ENCODE assay signal across 10 cellular contexts in genomic region chr12:6936378-6936638, GRCh38. TPM values are rescaled to one million over a fixed set of nuclear protein-coding genes. Genes with fewer than 3 reads are reported as not detected.
DNase-seq lines count a peak whose midpoint lies in the region; ATAC-seq and TF ChIP-seq lines count a peak whose summit lies in the region.
"Had no signal": no experiment of that assay in that cellular context is flagged by ENCODE, and none has a peak within 500 bp of the region (broad histone marks: within the 10 kb centered on the region; RNA-seq: fewer than 3 reads in every experiment).

No MANE protein-coding gene starts in this region.

- no peak overlapping the region for H4K91ac ChIP-seq in H9 (ENCODE audit: insufficient read length, low read depth, low read length)

- H3K27me3 ChIP-seq in H9 (ENCODE audit: insufficient read depth, low read length), result no peaks in the 10 kb centered on the region

- H3K4me1 Mint-ChIP-seq in H9 (peaks cover 14 to 30% of the 10 kb centered on the region in 2 experiments), nephron (peaks cover 47% of the 10 kb centered on the region)
- peaks cover 57% of the 10 kb centered on the region for H3K4me1 Mint-ChIP-seq in activated naive CD8-positive, alpha-beta T cell (ENCODE audit: low read depth)

- no CpG with 5 or more reads among the region's 1 CpG for WGBS in H9 (ENCODE audit: extremely low coverage, insufficient read length, low lambda C conversion rate)

- no peak overlapping the region for H2BK5ac ChIP-seq in H9 (ENCODE audit: insufficient read length, low read length)

- H3K23ac ChIP-seq in H9 (ENCODE audit: insufficient read length, low read depth, low read length), result no peak overlapping the region

- H3K27ac Mint-ChIP-seq in H9 (peak overlapping the region; percentile 10 to 96 (median 81); a peak in 6 of 7 replicates), nephron (peak overlapping the region; percentile 74 to 88 (median 81))
- peak overlapping the region; percentile 96 for H3K27ac Mint-ChIP-seq in activated naive CD8-positive, alpha-beta T cell

- H2BK15ac ChIP-seq in H9 (ENCODE audit: low read depth, low read length), result no peak overlapping the region

- peaks cover 7% of the 10 kb centered on the region for H3K23me2 ChIP-seq in H9 (ENCODE audit: insufficient read length, low read depth, low read length, poor library complexity, severe bottlenecking)

- H4K5ac ChIP-seq in H9 (ENCODE audit: insufficient read length, low read depth, low read length), result no peak overlapping the region

- no peak overlapping the region for H3K18ac ChIP-seq in H9 (ENCODE audit: insufficient read length, low read depth, low read length)

- no peaks in the 10 kb centered on the region for H3K9me3 ChIP-seq in H9 (ENCODE audit: control insufficient read depth, low read depth, low read length)

- no peak overlapping the region for H2BK12ac ChIP-seq in H9 (ENCODE audit: insufficient read length, low read depth, low read length)

- H2BK20ac ChIP-seq in H9 (ENCODE audit: low read depth, low read length, poor library complexity, severe bottlenecking), result no peak overlapping the region

- no peak for TF ChIP-seq CTCF in C4-2B (conservative IDR thresholded peaks at IDR 0.05)
- no peak for TF ChIP-seq CTCF in H9 (conservative IDR thresholded peaks at IDR 0.05)
- no peak for TF ChIP-seq CTCF in nephron (IDR thresholded peaks at IDR 0.05; ENCODE audit: unreplicated experiment in 3 of 3)

- H2AK5ac ChIP-seq in H9 (ENCODE audit: insufficient read length, low read length), result no peak overlapping the region

- H3K36me3 Mint-ChIP-seq in H9 (ENCODE audit: insufficient read depth in 1 of 3, low read depth in 3 of 3) (peaks cover 32 to 80% (median 57%) of the 10 kb centered on the region in 3 experiments), nephron (ENCODE audit: low read depth) (peaks cover 66% of the 10 kb centered on the region)
- H3K36me3 Mint-ChIP-seq in activated naive CD8-positive, alpha-beta T cell, result peaks cover 8% of the 10 kb centered on the region

- H3K79me2 ChIP-seq in H9 (ENCODE audit: insufficient read depth, low read length), result peaks cover 3% of the 10 kb centered on the region; the same call in 1 of the 2 replicates

- no peaks in the 10 kb centered on the region for H4K20me1 ChIP-seq in H9 (ENCODE audit: control insufficient read depth, insufficient read depth, insufficient read length)

- no peak for ATAC-seq in HG02588 (IDR thresholded peaks at IDR 0.05; ENCODE audit: unreplicated experiment)
- ATAC-seq in activated CD4-positive, CD25-positive, alpha-beta regulatory T cell treated with anti-CD3 and anti-CD28 coated beads, Interleukin-2, amount 50 U/mL, for 24 hours, result no peak

- H2AFZ ChIP-seq in H9 (ENCODE audit: low read length), result no peak overlapping the region

- H3K56ac ChIP-seq in H9 (ENCODE audit: insufficient read length, low read depth, low read length), result no peak overlapping the region

- H3K27me3 Mint-ChIP-seq in H9 (ENCODE audit: low read depth) (no peaks in the 10 kb centered on the region; the same call in 1 of the 2 replicates), nephron (ENCODE audit: low read depth) (no peaks in the 10 kb centered on the region)
- no peaks in the 10 kb centered on the region for H3K27me3 Mint-ChIP-seq in activated naive CD8-positive, alpha-beta T cell

- H3K9me3 Mint-ChIP-seq in H9 (no peaks in the 10 kb centered on the region; a peak in 1 of 5 replicates), nephron (no peaks in the 10 kb centered on the region)
- H3K9me3 Mint-ChIP-seq in activated naive CD8-positive, alpha-beta T cell (ENCODE audit: low read depth), result no peaks in the 10 kb centered on the region

- H3K27ac ChIP-seq in C4-2B (peak overlapping the region; percentile 86; the same call in 1 of the 2 replicates), H9 (ENCODE audit: insufficient read length, low read depth, low read length) (no peak overlapping the region)

- peak overlapping the region; percentile 61 to 80; a peak in 4 of 5 replicates for H3K4me3 Mint-ChIP-seq in H9
- H3K4me3 Mint-ChIP-seq in activated naive CD8-positive, alpha-beta T cell, result peak overlapping the region; percentile 90
- H3K4me3 Mint-ChIP-seq in nephron, result peak overlapping the region; percentile 73 to 80 (median 79)

- DNase-seq in H9 (no peak), HPDE6-E6E7 (ENCODE audit: extremely low spot score) (no peak), NCI-H1105 (lab: John Stamatoyannopoulos, UW) (no peak)
- DNase-seq: DMS 273 treated with DMSO at 0.1 percent for 48 hours had no signal

- no peak overlapping the region for H3K14ac ChIP-seq in H9 (ENCODE audit: insufficient read depth, low read length)

- H3K4me2 ChIP-seq in H9 (ENCODE audit: insufficient read depth, insufficient read length, low read length), result no peak overlapping the region

- H2BK120ac ChIP-seq in H9 (ENCODE audit: low read depth, low read length, poor library complexity, severe bottlenecking), result no peak overlapping the region

- no peak overlapping the region for H3K4ac ChIP-seq in H9 (ENCODE audit: low read depth, low read length)

- H3K9ac ChIP-seq in H9 (ENCODE audit: extremely low read depth, insufficient read length, low read length), result no peak overlapping the region

- H3T11ph ChIP-seq in H9 (ENCODE audit: low read length), result no peak overlapping the region

- no peaks in the 10 kb centered on the region for H3K4me1 ChIP-seq in H9 (ENCODE audit: insufficient read depth, low read length)

- no peaks in the 10 kb centered on the region for H3K79me1 ChIP-seq in H9 (ENCODE audit: insufficient read depth, low read depth, low read length, poor library complexity, severe bottlenecking)

- H4K8ac ChIP-seq in H9 (replicated peaks; ENCODE audit: insufficient read length, low read depth, low read length), result no peak overlapping the region

RNA-seq across cellular contexts. Expression of gene RNU7-1, which starts 7.3 kb away (rescaled TPM):
- not detected in 2 replicates for total RNA-seq in H9 (2021)
- total RNA-seq: sciatic nerve had no signal

RNA-seq across cellular contexts. Expression of gene C12orf57, which starts 7.5 kb away (rescaled TPM):
- 195 TPM in 2 replicates for total RNA-seq in H9 (2021)

RNA-seq across cellular contexts. Expression of gene ATN1, which starts 8.5 kb away (rescaled TPM):
- total RNA-seq in H9 (2021), result 97.9 and 103 TPM in 2 replicates

RNA-seq across cellular contexts. Expression of gene PTPN6, which starts 14.8 kb away (rescaled TPM):
- total RNA-seq in H9 (2021), result 18.2 and 19.8 TPM in 2 replicates

RNA-seq across cellular contexts. Expression of gene ENO2, which starts 21.9 kb away (rescaled TPM):
- 165 and 166 TPM in 2 replicates for total RNA-seq in H9 (2021)
